9 cellular contexts compared by ENCODE assay signal in the genomic region with DNA sequence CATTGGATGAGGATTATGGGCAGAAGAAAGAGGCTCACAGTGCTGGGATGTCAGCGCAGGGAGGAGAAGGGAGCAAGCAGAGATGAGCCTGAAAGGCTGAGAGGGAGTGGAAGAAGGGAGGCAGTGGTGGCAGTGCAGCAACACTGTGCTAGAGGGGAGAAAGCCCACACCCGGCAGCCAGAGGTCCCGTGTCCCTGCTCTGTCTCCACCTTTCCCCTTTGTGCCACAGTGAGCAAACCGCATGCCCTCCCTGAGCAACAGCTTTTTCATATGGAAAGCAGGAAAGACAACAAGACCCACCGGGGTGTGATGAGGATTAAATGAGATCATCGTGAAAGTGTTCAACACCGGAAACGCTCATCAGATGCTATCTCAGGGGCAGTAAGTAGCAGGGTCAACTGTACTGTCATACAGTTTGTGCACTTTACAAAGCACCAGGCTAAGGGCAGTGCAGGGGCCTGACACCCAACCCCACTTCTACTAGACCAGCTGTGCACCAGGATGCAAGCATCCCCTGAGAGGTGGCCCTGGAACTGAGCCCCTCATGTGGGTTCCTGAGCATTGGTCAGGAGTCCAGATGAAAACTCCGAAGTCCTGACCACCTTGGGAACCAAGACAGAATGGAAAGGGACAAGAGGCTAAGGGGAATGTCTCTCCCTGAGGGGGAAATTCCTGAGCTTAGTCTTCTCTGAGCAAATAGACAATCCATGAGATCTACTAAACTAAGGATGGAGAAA. TPM values are rescaled to one million over a fixed set of nuclear protein-coding genes. Genes with fewer than 3 reads are reported as not detected.
DNase-seq lines count a peak whose midpoint lies in the region; ATAC-seq and TF ChIP-seq lines count a peak whose summit lies in the region.
"Had no signal": no experiment of that assay in that cellular context is flagged by ENCODE, and none has a peak within 500 bp of the region (broad histone marks: within the 10 kb centered on the region; RNA-seq: fewer than 3 reads in every experiment).

No MANE protein-coding gene starts in this region.

- TF ChIP-seq CTCF in GM13977 (IDR thresholded peaks at IDR 0.05; ENCODE audit: extremely low read depth, insufficient read depth, missing control alignments) = no peak

- H3K4me1 ChIP-seq in ES-I3 (ENCODE audit: insufficient read depth, low read length) = peaks cover 37% of the 10 kb centered on the region

- DNase-seq in HT-29 (ENCODE audit: low spot score) = peak; percentile 28
- DNase-seq in amniotic epithelial cell (ENCODE audit: low read depth) = peak; percentile 20
- peak; percentile 16 to 25 for DNase-seq in lung microvascular endothelial cell (ENCODE audit: low read depth in 2 of 2)
- no peak for DNase-seq in GM13977 (ENCODE audit: low spot score)

- no peaks in the 10 kb centered on the region for H3K9me3 ChIP-seq in ES-I3 (ENCODE audit: control insufficient read depth, insufficient read depth, low read length)

- in situ Hi-C loops in GM13977 (cut with MboI; ENCODE audit: low pct_unique_long_range_greater_than_20kb, low sequenced_read_pairs, unreplicated experiment) = no loop called here

- H3K36me3 ChIP-seq in ES-I3 (ENCODE audit: insufficient read depth, low read length) = no peaks in the 10 kb centered on the region

- ATAC-seq in GM21619 (IDR thresholded peaks at IDR 0.05; ENCODE audit: unreplicated experiment) = no peak
- ATAC-seq in HG03342 (IDR thresholded peaks at IDR 0.05; ENCODE audit: unreplicated experiment) = no peak
- no peak for ATAC-seq in GM21515 (IDR thresholded peaks at IDR 0.05; ENCODE audit: unreplicated experiment)

- H3K9ac ChIP-seq in ES-I3 (ENCODE audit: low read depth, low read length) = peak overlapping the region; percentile 21

RNA-seq across cellular contexts. Expression of a gene that starts 9.1 kb away (rescaled TPM):
- not detected in 2 replicates for total RNA-seq in HT-29 (2014; rRNA removed; shearing (Covaris generic))
- not detected in 2 replicates for total RNA-seq in lung microvascular endothelial cell
- total RNA-seq: urinary bladder had no signal

RNA-seq across cellular contexts. Expression of a gene that starts 24.4 kb away (rescaled TPM):
- total RNA-seq in HT-29 (2014; rRNA removed; shearing (Covaris generic)) = 1.5 and 1.6 TPM in 2 replicates
- total RNA-seq in lung microvascular endothelial cell = not detected in 2 replicates

RNA-seq across cellular contexts. Expression of a gene that starts 32.8 kb away (rescaled TPM):
- total RNA-seq in HT-29 (2014; rRNA removed; shearing (Covaris generic)) = 26.0 and 30.9 TPM in 2 replicates
- total RNA-seq in lung microvascular endothelial cell = 42.1 and 57.3 TPM in 2 replicates

RNA-seq across cellular contexts. Expression of a gene that starts 32.9 kb away (rescaled TPM):
- 73.9 and 74.3 TPM in 2 replicates for total RNA-seq in HT-29 (2014; rRNA removed; shearing (Covaris generic))
- total RNA-seq in lung microvascular endothelial cell = 206 and 209 TPM in 2 replicates
